8 cellular contexts compared by ENCODE assay signal in genomic region chr7:92631067-92631829, GRCh38. TPM values are rescaled to one million over a fixed set of nuclear protein-coding genes. Genes with fewer than 3 reads are reported as not detected.
DNase-seq lines count a peak whose midpoint lies in the region; ATAC-seq, FAIRE-seq and TF ChIP-seq lines count a peak whose summit lies in the region.

No MANE protein-coding gene starts in this region.

- TF ChIP-seq POLR2A in esophagus squamous epithelium (IDR thresholded peaks at IDR 0.05) (no peak), stomach (IDR thresholded peaks at IDR 0.05) (no peak)

- H3K27me3 ChIP-seq in ascending aorta (no peaks in the 10 kb centered on the region), esophagus squamous epithelium (no peaks in the 10 kb centered on the region), upper lobe of right lung (no peaks in the 10 kb centered on the region), stomach (no peaks in the 10 kb centered on the region)

- H3K4me3 ChIP-seq in ascending aorta = no peak overlapping the region
- no peak overlapping the region for H3K4me3 ChIP-seq in esophagus squamous epithelium
- no peak overlapping the region for H3K4me3 ChIP-seq in upper lobe of right lung
- H3K4me3 ChIP-seq in stomach = no peak overlapping the region

- 63 to 87% methylated on average over 4 to 5 of the region's 5 CpGs for WGBS in esophagus squamous epithelium, 2 donors
- WGBS in stomach, 5 donors = 75 to 83% (median 81%) methylated on average over 5 of the region's 5 CpGs

- H3K4me1 ChIP-seq in ascending aorta = peaks cover 0 to 38% of the 10 kb centered on the region in 2 donors
- peaks cover 14 to 48% (median 38%) of the 10 kb centered on the region in 3 donors for H3K4me1 ChIP-seq in esophagus squamous epithelium
- H3K4me1 ChIP-seq in upper lobe of right lung = peaks cover 25% of the 10 kb centered on the region
- H3K4me1 ChIP-seq in stomach = peaks cover 19 to 52% (median 36%) of the 10 kb centered on the region in 4 donors

- H3K27ac ChIP-seq in ascending aorta (peak overlapping the region; percentile 56 to 76), esophagus squamous epithelium (no peak overlapping the region), upper lobe of right lung (no peak overlapping the region), stomach (peak overlapping the region in 2 of 5 donors; percentile 9 to 31)

- FAIRE-seq in D721Med (lab: Jason Lieb, UNC) = no peak

- peak; percentile 62 for ATAC-seq in GM19455 (IDR thresholded peaks at IDR 0.05; ENCODE audit: unreplicated experiment)
- ATAC-seq in HG03354 (IDR thresholded peaks at IDR 0.05; ENCODE audit: poor library complexity, severe bottlenecking, unreplicated experiment) = peak; percentile 77
- ATAC-seq in upper lobe of right lung = no peak

- no peaks in the 10 kb centered on the region for H3K36me3 ChIP-seq in ascending aorta
- H3K36me3 ChIP-seq in esophagus squamous epithelium = no peaks in the 10 kb centered on the region
- H3K36me3 ChIP-seq in upper lobe of right lung = no peaks in the 10 kb centered on the region
- peaks cover 0 to 3% (median 0%) of the 10 kb centered on the region in 4 donors for H3K36me3 ChIP-seq in stomach

- H3K9me3 ChIP-seq in ascending aorta (no peaks in the 10 kb centered on the region), esophagus squamous epithelium (no peaks in the 10 kb centered on the region), upper lobe of right lung (no peaks in the 10 kb centered on the region), stomach (no peaks in the 10 kb centered on the region)

- no peak for TF ChIP-seq EP300 in stomach (IDR thresholded peaks at IDR 0.05)

- intact Hi-C loops in ascending aorta (cut with DNase I) = loop anchor here (5.0 kb wide), 1 partner anchor 86 kb away; no protein-coding TSS in a partner anchor
- intact Hi-C loops in esophagus squamous epithelium (cut with DNase I) = no loop called here
- intact Hi-C loops in upper lobe of right lung (cut with DNase I) = loop anchor here (10.0 kb wide), 1 partner anchor 54 kb away; no protein-coding TSS in a partner anchor
- intact Hi-C loops in stomach (cut with DNase I; ENCODE audit: low total_unique reads) = no loop called here

- DNase-seq in CMK (ENCODE audit: low read depth) (peak; percentile 37), ascending aorta (ENCODE audit: low spot score in 2 of 2) (no peak), esophagus squamous epithelium (lab: John Stamatoyannopoulos, UW) (no peak), D721Med (ENCODE audit: insufficient read length, low spot score) (no peak), upper lobe of right lung (no peak), stomach (no peak)

- TF ChIP-seq CTCF in ascending aorta (IDR thresholded peaks at IDR 0.05) = no peak
- TF ChIP-seq CTCF in esophagus squamous epithelium (IDR thresholded peaks at IDR 0.05) = no peak
- no peak for TF ChIP-seq CTCF in D721Med (IDR thresholded peaks at IDR 0.05; ENCODE audit: insufficient read depth, missing control alignments)
- no peak for TF ChIP-seq CTCF in upper lobe of right lung (IDR thresholded peaks at IDR 0.05)
- TF ChIP-seq CTCF in stomach (IDR thresholded peaks at IDR 0.05) = no peak

RNA-seq across cellular contexts. Expression of gene FAM133B, which starts 41.1 kb away (rescaled TPM):
- total RNA-seq in ascending aorta (0.64 TPM), esophagus squamous epithelium (10 to 100 TPM in 3 of 4 donors, 1 to 10 TPM in 1; 8.5 to 24.4 (median 18.2) TPM), upper lobe of right lung (21.2 TPM), stomach (10 to 100 TPM; 10.5 to 48.3 (median 29.7) TPM)
- polyA plus RNA-seq in stomach = 10 to 100 TPM; 13.4 to 53.8 (median 17.0) TPM

Comparison
In these comparisons a context has a peak if more than half of its experiments do, and no peak if none do; other contexts are left out.
1. H3K27ac ChIP-seq: peak in ascending aorta (2 of 2); none in esophagus squamous epithelium (0 of 4) and upper lobe of right lung (single experiment).
2. intact Hi-C loops: an anchor here in ascending aorta (5.0 kb wide) and upper lobe of right lung (10.0 kb wide); none called in esophagus squamous epithelium and stomach.